Comparison of ENCODE assay signal across 11 cellular contexts in the genomic region with DNA sequence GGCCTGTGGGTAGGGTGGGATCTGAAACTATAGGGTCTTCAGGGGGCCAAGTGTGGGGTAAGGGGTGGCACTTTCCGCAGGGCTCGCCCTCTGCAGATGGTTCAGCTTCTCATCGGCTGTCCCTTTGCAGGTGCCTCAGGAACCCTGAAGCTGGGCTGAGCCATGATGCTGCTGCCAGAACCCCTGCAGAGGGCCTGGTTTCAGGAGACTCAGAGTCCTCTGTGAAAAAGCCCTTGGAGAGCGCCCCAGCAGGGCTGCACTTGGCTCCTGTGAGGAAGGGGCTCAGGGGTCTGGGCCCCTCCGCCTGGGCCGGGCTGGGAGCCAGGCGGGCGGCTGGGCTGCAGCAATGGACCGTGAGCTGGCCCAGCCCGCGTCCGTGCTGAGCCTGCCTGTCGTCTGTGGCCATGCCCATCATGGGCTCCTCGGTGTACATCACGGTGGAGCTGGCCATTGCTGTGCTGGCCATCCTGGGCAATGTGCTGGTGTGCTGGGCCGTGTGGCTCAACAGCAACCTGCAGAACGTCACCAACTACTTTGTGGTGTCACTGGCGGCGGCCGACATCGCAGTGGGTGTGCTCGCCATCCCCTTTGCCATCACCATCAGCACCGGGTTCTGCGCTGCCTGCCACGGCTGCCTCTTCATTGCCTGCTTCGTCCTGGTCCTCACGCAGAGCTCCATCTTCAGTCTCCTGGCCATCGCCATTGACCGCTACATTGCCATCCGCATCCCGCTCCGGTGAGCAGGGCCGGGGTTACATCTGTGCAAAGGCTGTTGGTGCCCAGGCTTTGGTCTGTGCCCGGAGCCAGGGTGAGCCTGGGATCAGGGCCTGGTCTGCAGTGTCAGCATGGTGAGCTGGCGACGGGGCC. TPM values are rescaled to one million over a fixed set of nuclear protein-coding genes. Genes with fewer than 3 reads are reported as not detected.
DNase-seq lines count a peak whose midpoint lies in the region; ATAC-seq and TF ChIP-seq lines count a peak whose summit lies in the region.
"Had no signal": no experiment of that assay in that cellular context is flagged by ENCODE, and none has a peak within 500 bp of the region (broad histone marks: within the 10 kb centered on the region; RNA-seq: fewer than 3 reads in every experiment).

No MANE protein-coding gene starts in this region.

- TF ChIP-seq CTCF in SU-DHL-6 (IDR thresholded peaks at IDR 0.05; ENCODE audit: insufficient read depth, low read length, poor library complexity, severe bottlenecking) (no peak), right atrium auricular region (IDR thresholded peaks at IDR 0.05) (no peak)

- H3K9me3 Mint-ChIP-seq in activated CD4-positive, alpha-beta T cell treated with anti-CD3 and anti-CD28 coated beads, Interleukin-2, amount 10 ng/mL, durations not matched to agents 24 days and 14 days = no peaks in the 10 kb centered on the region
- no peaks in the 10 kb centered on the region for H3K9me3 Mint-ChIP-seq in stimulated activated memory B cell treated with anti-CD40 and anti-IgM and Interleukin-4, amounts not matched to agents 10 μg/mL and 1 μg/mL and 100 μg/mL, for 72 hours

- peak overlapping the region; percentile 83 for H3K4me3 Mint-ChIP-seq in activated CD4-positive, alpha-beta T cell treated with anti-CD3 and anti-CD28 coated beads, Interleukin-2, amount 10 ng/mL, durations not matched to agents 24 days and 14 days
- H3K4me3 Mint-ChIP-seq in stimulated activated memory B cell treated with anti-CD40 and anti-IgM and Interleukin-4, amounts not matched to agents 10 μg/mL and 1 μg/mL and 100 μg/mL, for 72 hours = peak overlapping the region; percentile 38

- H4K20me1 ChIP-seq in SU-DHL-6 (ENCODE audit: low read depth, low read length) = no peaks in the 10 kb centered on the region

- ATAC-seq in stimulated activated memory B cell treated with anti-CD40 and anti-IgM and Interleukin-4, amounts not matched to agents 10 μg/mL and 1 μg/mL and 100 μg/mL, for 72 hours = no peak

- H3K9me3 ChIP-seq in SU-DHL-6 (ENCODE audit: insufficient read depth, low read length) (no peaks in the 10 kb centered on the region), right atrium auricular region (no peaks in the 10 kb centered on the region)

- H3K27ac ChIP-seq in SU-DHL-6 (ENCODE audit: low read depth, low read length) (peak overlapping the region; percentile 99), right atrium auricular region (peak overlapping the region; percentile 69 to 73)
- H3K27ac ChIP-seq: WERI-Rb-1 had no signal

- no peak overlapping the region for H2AFZ ChIP-seq in SU-DHL-6 (ENCODE audit: low read depth, low read length, severe bottlenecking)

- peak overlapping the region; percentile 100 for H3K27ac Mint-ChIP-seq in activated CD4-positive, alpha-beta T cell treated with anti-CD3 and anti-CD28 coated beads, Interleukin-2, amount 10 ng/mL, durations not matched to agents 24 days and 14 days
- peak overlapping the region; percentile 92 for H3K27ac Mint-ChIP-seq in stimulated activated memory B cell treated with anti-CD40 and anti-IgM and Interleukin-4, amounts not matched to agents 10 μg/mL and 1 μg/mL and 100 μg/mL, for 72 hours

- H3K4me1 Mint-ChIP-seq in activated CD4-positive, alpha-beta T cell treated with anti-CD3 and anti-CD28 coated beads, Interleukin-2, amount 10 ng/mL, durations not matched to agents 24 days and 14 days = peaks cover 72% of the 10 kb centered on the region
- peaks cover 97% of the 10 kb centered on the region for H3K4me1 Mint-ChIP-seq in stimulated activated memory B cell treated with anti-CD40 and anti-IgM and Interleukin-4, amounts not matched to agents 10 μg/mL and 1 μg/mL and 100 μg/mL, for 72 hours

- H3K9me2 ChIP-seq in SU-DHL-6 (replicated peaks; ENCODE audit: insufficient read depth, low read length) = no peaks in the 10 kb centered on the region

- H3K36me3 Mint-ChIP-seq in activated CD4-positive, alpha-beta T cell treated with anti-CD3 and anti-CD28 coated beads, Interleukin-2, amount 10 ng/mL, durations not matched to agents 24 days and 14 days (ENCODE audit: low read depth) = peaks cover 24% of the 10 kb centered on the region
- H3K36me3 Mint-ChIP-seq in stimulated activated memory B cell treated with anti-CD40 and anti-IgM and Interleukin-4, amounts not matched to agents 10 μg/mL and 1 μg/mL and 100 μg/mL, for 72 hours = no peaks in the 10 kb centered on the region

- peaks cover 57% of the 10 kb centered on the region for H3K79me2 ChIP-seq in SU-DHL-6 (ENCODE audit: insufficient read depth, low read length)

- H3K36me3 ChIP-seq in SU-DHL-6 (ENCODE audit: low read length) = no peaks in the 10 kb centered on the region
- H3K36me3 ChIP-seq in right atrium auricular region = no peaks in the 10 kb centered on the region
- H3K36me3 ChIP-seq: WERI-Rb-1 had no signal

- peaks cover 55% of the 10 kb centered on the region for H3F3A ChIP-seq in SU-DHL-6 (ENCODE audit: insufficient read depth)

- H3K4me2 ChIP-seq in SU-DHL-6 (ENCODE audit: low read depth, low read length, poor library complexity, severe bottlenecking) = peak overlapping the region; percentile 77

- peaks cover 0 to 80% of the 10 kb centered on the region in 2 donors for H3K4me1 ChIP-seq in right atrium auricular region

- intact Hi-C loops in activated CD4-positive, alpha-beta T cell treated with anti-CD3 and anti-CD28 coated beads, Interleukin-2, amount 10 ng/mL, durations not matched to agents 24 days and 14 days (cut with micrococcal nuclease) = no loop called here

- H3K27me3 Mint-ChIP-seq in activated CD4-positive, alpha-beta T cell treated with anti-CD3 and anti-CD28 coated beads, Interleukin-2, amount 10 ng/mL, durations not matched to agents 24 days and 14 days = peaks cover 2% of the 10 kb centered on the region
- no peaks in the 10 kb centered on the region for H3K27me3 Mint-ChIP-seq in stimulated activated memory B cell treated with anti-CD40 and anti-IgM and Interleukin-4, amounts not matched to agents 10 μg/mL and 1 μg/mL and 100 μg/mL, for 72 hours

- DNase-seq in activated CD4-positive, alpha-beta T cell treated with anti-CD3 and anti-CD28 coated beads, Interleukin-2, amount 10 ng/mL, durations not matched to agents 24 days and 14 days = no peak
- no peak for DNase-seq in activated CD4-positive, alpha-beta T cell treated with anti-CD3 and anti-CD28 coated beads, Interleukin-2, amount 50 U/mL, for 4 hours
- DNase-seq in right atrium auricular region (ENCODE audit: low spot score) (no peak), NCI-H748 treated with DMSO at 0.1 percent for 48 hours (lab: John Stamatoyannopoulos, UW) (no peak), NK-92 (lab: John Stamatoyannopoulos, UW; ENCODE audit: unreplicated experiment) (no peak)
- DNase-seq in central memory CD4-positive, alpha-beta T cell = no peak
- DNase-seq: NCI-H1417, retina, WERI-Rb-1 had no signal

- peak overlapping the region; percentile 18 for H3K4me3 ChIP-seq in SU-DHL-6 (ENCODE audit: insufficient read depth, low read length, poor library complexity, severe bottlenecking)
- H3K4me3 ChIP-seq in right atrium auricular region = no peak overlapping the region

- peak overlapping the region; percentile 59 for H3K9ac ChIP-seq in SU-DHL-6 (ENCODE audit: low read length)

- H3K27me3 ChIP-seq in SU-DHL-6 (ENCODE audit: low read length) (no peaks in the 10 kb centered on the region), right atrium auricular region (no peaks in the 10 kb centered on the region)

RNA-seq across cellular contexts. Expression of a gene that starts 5.8 kb away (rescaled TPM):
- 34.9 and 36.2 TPM in 2 replicates for total RNA-seq in activated CD4-positive, alpha-beta T cell treated with anti-CD3 and anti-CD28 coated beads, Interleukin-2, amount 10 ng/mL, durations not matched to agents 24 days and 14 days
- total RNA-seq in right atrium auricular region = 1 to 10 TPM; 5.9 to 7.1 TPM
